ENCODE assay signal across 25 cellular contexts in genomic region chr1:13535227-13535626, GRCh38. TPM values are rescaled to one million over a fixed set of nuclear protein-coding genes. Genes with fewer than 3 reads are reported as not detected.
"Had no signal": no experiment of that assay in that cellular context is flagged by ENCODE, and none has a peak within 500 bp of the region (broad histone marks: within the 10 kb centered on the region; RNA-seq: fewer than 3 reads in every experiment).

No MANE protein-coding gene starts in this region.

- FAIRE-seq: islet of Langerhans, small intestine, urothelium cell line had no signal

- ATAC-seq: left lobe of liver, lower lobe of right lung, natural killer cell, right lobe of liver had no signal

- H3K27me3 ChIP-seq: right lobe of liver had no signal

- H3K27ac Mint-ChIP-seq: memory B cell, mesothelial cell of epicardium, natural killer cell had no signal

- H3K9me3 ChIP-seq: esophagus squamous epithelium, lower lobe of right lung, right lobe of liver had no signal

- H3K4me3 ChIP-seq: dorsolateral prefrontal cortex, esophagus squamous epithelium, lower lobe of right lung, right lobe of liver had no signal

- H3K36me3 ChIP-seq: esophagus squamous epithelium, lower lobe of right lung, right lobe of liver had no signal

- H3K4me1 ChIP-seq: lower lobe of right lung, right lobe of liver had no signal

- H3K27ac ChIP-seq: dorsolateral prefrontal cortex, esophagus squamous epithelium, lower lobe of right lung, right lobe of liver had no signal

- H3K9me3 Mint-ChIP-seq: central memory CD8-positive, alpha-beta T cell; memory B cell; mesothelial cell of epicardium; natural killer cell; neural crest cell had no signal

- H3K36me3 Mint-ChIP-seq: memory B cell, mesothelial cell of epicardium, natural killer cell had no signal

- H3K4me3 Mint-ChIP-seq: central memory CD8-positive, alpha-beta T cell; memory B cell; mesothelial cell of epicardium; natural killer cell; neural crest cell had no signal

- H3K4me1 Mint-ChIP-seq: central memory CD8-positive, alpha-beta T cell; mesothelial cell of epicardium; natural killer cell had no signal

- DNase-seq: cortex of kidney; dorsolateral prefrontal cortex; effector memory CD4-positive, alpha-beta T cell; esophagus squamous epithelium; foreskin fibroblast; hippocampal formation; kidney glomerular epithelial cell; lower lobe of right lung; natural killer cell; right lobe of liver; small intestine; stimulated activated CD4-positive, alpha-beta T cell treated with anti-CD3 and anti-CD28 coated beads, Interleukin-2, amount 100 ng/mL, for 48 hours; stimulated activated naive CD4-positive, alpha-beta T cell treated with Interleukin-2 at 50 U/mL for 16 hours; trophoblast cell had no signal

RNA-seq across cellular contexts. Expression of gene LRRC38, which starts 21.4 kb away (rescaled TPM):
- total RNA-seq: epithelial cell of proximal tubule, left lobe of liver, lower lobe of right lung, mesothelial cell of epicardium, mucosa of gallbladder, myocyte, natural killer cell, neural crest cell, osteocyte, right lobe of liver had no signal

RNA-seq across cellular contexts. Expression of gene PDPN, which starts 48.4 kb away (rescaled TPM):
- total RNA-seq: natural killer cell, osteocyte had no signal
